1 cellular context compared by ENCODE assay signal in the genomic region with DNA sequence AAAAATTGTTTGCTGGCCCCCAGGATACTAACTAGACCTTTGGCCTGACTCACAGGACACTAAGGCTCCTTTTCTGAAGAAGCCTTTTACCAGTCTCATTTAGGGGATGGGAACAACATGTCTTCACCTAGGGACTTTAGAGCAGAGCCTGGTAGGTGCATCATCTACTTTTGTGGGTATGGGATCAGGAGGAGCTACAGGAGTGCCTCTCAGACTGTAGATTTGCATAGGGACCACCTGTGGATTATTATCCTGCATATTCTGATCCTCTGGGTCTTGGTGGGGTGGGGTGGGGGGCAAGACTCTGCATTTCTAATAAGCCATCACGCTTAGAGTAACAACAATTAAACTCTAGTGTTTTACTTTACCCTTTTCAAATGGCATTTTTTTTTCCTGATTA. TPM values are rescaled to one million over a fixed set of nuclear protein-coding genes. Genes with fewer than 3 reads are reported as not detected.
"Had no signal": no experiment of that assay in that cellular context is flagged by ENCODE, and none has a peak within 500 bp of the region (broad histone marks: within the 10 kb centered on the region; RNA-seq: fewer than 3 reads in every experiment).

No MANE protein-coding gene starts in this region.

RNA-seq across cellular contexts. Expression of gene PTPN20, which starts 21.2 kb away (rescaled TPM):
- polyA plus RNA-seq: endothelial cell of umbilical vein had no signal
